In genomic region chr16:65061263-65061662, GRCh38 we compare ENCODE assay signal across 18 cellular contexts.
"Had no signal": no experiment of that assay in that cellular context is flagged by ENCODE, and none has a peak within 500 bp of the region (broad histone marks: within the 10 kb centered on the region; RNA-seq: fewer than 3 reads in every experiment).

No MANE protein-coding gene starts in this region.

- H3K27ac ChIP-seq: coronary artery, gastrocnemius medialis, lower lobe of right lung, parathyroid adenoma, spleen, suprapubic skin, transverse colon, upper lobe of right lung, uterus had no signal

- DNase-seq: dermis blood vessel endothelial cell; effector memory CD8-positive, alpha-beta T cell; gastrocnemius medialis; left ventricle myocardium superior; lower lobe of right lung; naive thymus-derived CD8-positive, alpha-beta T cell; nephron progenitor cell; occipital lobe; spleen; stimulated activated CD4-positive, alpha-beta T cell treated with anti-CD3 and anti-CD28 coated beads, Interleukin-2, amount 100 ng/mL, for 48 hours; stimulated activated naive B cell treated with anti-CD40 and anti-IgM and Interleukin-4, amounts not matched to agents 10 μg/mL and 1 μg/mL and 100 μg/mL, for 72 hours; transverse colon; upper lobe of right lung; uterus had no signal

- H2AFZ ChIP-seq: parathyroid adenoma had no signal

- FAIRE-seq: keratinocyte had no signal

- H3K9me3 ChIP-seq: gastrocnemius medialis, lower lobe of right lung, spleen, suprapubic skin, transverse colon, upper lobe of right lung, uterus had no signal

- H3K4me3 ChIP-seq: coronary artery, gastrocnemius medialis, lower lobe of right lung, spleen, suprapubic skin, transverse colon, upper lobe of right lung, uterus had no signal

- H3K4me1 ChIP-seq: gastrocnemius medialis, parathyroid adenoma, suprapubic skin, transverse colon, uterus had no signal

- H3K27me3 ChIP-seq: gastrocnemius medialis, suprapubic skin, transverse colon, upper lobe of right lung, uterus had no signal

- H3K9ac ChIP-seq: parathyroid adenoma had no signal

- H3K36me3 ChIP-seq: gastrocnemius medialis, lower lobe of right lung, suprapubic skin, transverse colon, upper lobe of right lung, uterus had no signal
